1 cellular context compared by ENCODE assay signal in genomic region chr15:67248106-67248505, GRCh38.
TF ChIP-seq lines count a peak whose summit lies in the region.

No MANE protein-coding gene starts in this region.

TF ChIP-seq in IMR-90, 13 proteins besides CTCF, POLR2A, EP300 and RAD21:
- TF ChIP-seq MXI1 (IDR thresholded peaks at IDR 0.05; ENCODE audit: borderline replicate concordance, low read depth, low read length), result no peak
- TF ChIP-seq CHD1 (IDR thresholded peaks at IDR 0.05; ENCODE audit: low read depth, low read length), result no peak
- no peak for TF ChIP-seq MAZ (IDR thresholded peaks at IDR 0.05; ENCODE audit: borderline replicate concordance, low read depth, low read length)
- TF ChIP-seq BHLHE40 (IDR thresholded peaks at IDR 0.05; ENCODE audit: low read depth, low read length), result no peak
- no peak for TF ChIP-seq RCOR1 (IDR thresholded peaks at IDR 0.05; ENCODE audit: insufficient replicate concordance, low read length)
- no peak for TF ChIP-seq NFE2L2 (IDR thresholded peaks at IDR 0.05; ENCODE audit: low read depth, low read length)
- no peak for TF ChIP-seq CEBPB (IDR thresholded peaks at IDR 0.05; ENCODE audit: low read depth, low read length)
- no peak for TF ChIP-seq ELK1 (IDR thresholded peaks at IDR 0.05; ENCODE audit: borderline replicate concordance, low read depth, low read length)
- no peak for TF ChIP-seq FOS (IDR thresholded peaks at IDR 0.05; ENCODE audit: low read depth, low read length)
